Comparison of ENCODE assay signal across 1 cellular context in the genomic region with DNA sequence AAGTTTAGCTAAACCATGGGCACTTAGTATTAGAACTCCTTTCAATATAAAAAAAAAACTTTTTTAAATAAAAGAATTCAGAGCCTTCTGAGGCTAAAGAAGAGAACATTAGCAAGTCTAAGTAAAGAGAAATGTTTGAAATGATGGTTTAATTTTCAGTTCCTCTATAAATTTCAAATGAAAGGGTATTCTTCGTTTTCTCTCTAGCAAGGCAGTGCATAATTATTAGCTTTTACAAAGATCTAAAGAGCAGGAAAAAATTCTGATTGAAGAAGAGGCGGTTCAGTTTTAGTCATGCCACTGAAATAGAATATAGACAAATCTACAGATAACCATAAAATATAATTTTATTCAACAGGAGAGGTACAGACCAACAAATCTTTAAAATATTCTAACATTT.
TF ChIP-seq lines count a peak whose summit lies in the region.

No MANE protein-coding gene starts in this region.

TF ChIP-seq in GM12878, 131 proteins besides CTCF, POLR2A, EP300 and RAD21:
- no peak for TF ChIP-seq ZNF207 (IDR thresholded peaks at IDR 0.05; ENCODE audit: borderline replicate concordance)
- no peak for TF ChIP-seq KLF5 (IDR thresholded peaks at IDR 0.05; ENCODE audit: partially characterized antibody)
- TF ChIP-seq SIX5 (IDR thresholded peaks at IDR 0.05; ENCODE audit: low read depth, low read length, severe bottlenecking), result no peak
- TF ChIP-seq POLR2AphosphoS2 (IDR thresholded peaks at IDR 0.05; ENCODE audit: low read depth, low read length), result no peak
- no peak for TF ChIP-seq BMI1 (IDR thresholded peaks at IDR 0.05; ENCODE audit: borderline replicate concordance)
- TF ChIP-seq, protein P1, sequence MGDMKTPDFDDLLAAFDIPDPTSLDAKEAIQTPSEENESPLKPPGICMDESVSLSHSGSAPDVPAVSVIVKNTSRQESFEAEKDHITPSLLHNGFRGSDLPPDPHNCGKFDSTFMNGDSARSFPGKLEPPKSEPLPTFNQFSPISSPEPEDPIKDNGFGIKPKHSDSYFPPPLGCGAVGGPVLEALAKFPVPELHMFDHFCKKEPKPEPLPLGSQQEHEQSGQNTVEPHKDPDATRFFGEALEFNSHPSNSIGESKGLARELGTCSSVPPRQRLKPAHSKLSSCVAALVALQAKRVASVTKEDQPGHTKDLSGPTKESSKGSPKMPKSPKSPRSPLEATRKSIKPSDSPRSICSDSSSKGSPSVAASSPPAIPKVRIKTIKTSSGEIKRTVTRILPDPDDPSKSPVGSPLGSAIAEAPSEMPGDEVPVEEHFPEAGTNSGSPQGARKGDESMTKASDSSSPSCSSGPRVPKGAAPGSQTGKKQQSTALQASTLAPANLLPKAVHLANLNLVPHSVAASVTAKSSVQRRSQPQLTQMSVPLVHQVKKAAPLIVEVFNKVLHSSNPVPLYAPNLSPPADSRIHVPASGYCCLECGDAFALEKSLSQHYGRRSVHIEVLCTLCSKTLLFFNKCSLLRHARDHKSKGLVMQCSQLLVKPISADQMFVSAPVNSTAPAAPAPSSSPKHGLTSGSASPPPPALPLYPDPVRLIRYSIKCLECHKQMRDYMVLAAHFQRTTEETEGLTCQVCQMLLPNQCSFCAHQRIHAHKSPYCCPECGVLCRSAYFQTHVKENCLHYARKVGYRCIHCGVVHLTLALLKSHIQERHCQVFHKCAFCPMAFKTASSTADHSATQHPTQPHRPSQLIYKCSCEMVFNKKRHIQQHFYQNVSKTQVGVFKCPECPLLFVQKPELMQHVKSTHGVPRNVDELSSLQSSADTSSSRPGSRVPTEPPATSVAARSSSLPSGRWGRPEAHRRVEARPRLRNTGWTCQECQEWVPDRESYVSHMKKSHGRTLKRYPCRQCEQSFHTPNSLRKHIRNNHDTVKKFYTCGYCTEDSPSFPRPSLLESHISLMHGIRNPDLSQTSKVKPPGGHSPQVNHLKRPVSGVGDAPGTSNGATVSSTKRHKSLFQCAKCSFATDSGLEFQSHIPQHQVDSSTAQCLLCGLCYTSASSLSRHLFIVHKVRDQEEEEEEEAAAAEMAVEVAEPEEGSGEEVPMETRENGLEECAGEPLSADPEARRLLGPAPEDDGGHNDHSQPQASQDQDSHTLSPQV (IDR thresholded peaks at IDR 0.05), result no peak
- no peak for TF ChIP-seq NR2C1 (IDR thresholded peaks at IDR 0.05)
- TF ChIP-seq, protein P2, sequence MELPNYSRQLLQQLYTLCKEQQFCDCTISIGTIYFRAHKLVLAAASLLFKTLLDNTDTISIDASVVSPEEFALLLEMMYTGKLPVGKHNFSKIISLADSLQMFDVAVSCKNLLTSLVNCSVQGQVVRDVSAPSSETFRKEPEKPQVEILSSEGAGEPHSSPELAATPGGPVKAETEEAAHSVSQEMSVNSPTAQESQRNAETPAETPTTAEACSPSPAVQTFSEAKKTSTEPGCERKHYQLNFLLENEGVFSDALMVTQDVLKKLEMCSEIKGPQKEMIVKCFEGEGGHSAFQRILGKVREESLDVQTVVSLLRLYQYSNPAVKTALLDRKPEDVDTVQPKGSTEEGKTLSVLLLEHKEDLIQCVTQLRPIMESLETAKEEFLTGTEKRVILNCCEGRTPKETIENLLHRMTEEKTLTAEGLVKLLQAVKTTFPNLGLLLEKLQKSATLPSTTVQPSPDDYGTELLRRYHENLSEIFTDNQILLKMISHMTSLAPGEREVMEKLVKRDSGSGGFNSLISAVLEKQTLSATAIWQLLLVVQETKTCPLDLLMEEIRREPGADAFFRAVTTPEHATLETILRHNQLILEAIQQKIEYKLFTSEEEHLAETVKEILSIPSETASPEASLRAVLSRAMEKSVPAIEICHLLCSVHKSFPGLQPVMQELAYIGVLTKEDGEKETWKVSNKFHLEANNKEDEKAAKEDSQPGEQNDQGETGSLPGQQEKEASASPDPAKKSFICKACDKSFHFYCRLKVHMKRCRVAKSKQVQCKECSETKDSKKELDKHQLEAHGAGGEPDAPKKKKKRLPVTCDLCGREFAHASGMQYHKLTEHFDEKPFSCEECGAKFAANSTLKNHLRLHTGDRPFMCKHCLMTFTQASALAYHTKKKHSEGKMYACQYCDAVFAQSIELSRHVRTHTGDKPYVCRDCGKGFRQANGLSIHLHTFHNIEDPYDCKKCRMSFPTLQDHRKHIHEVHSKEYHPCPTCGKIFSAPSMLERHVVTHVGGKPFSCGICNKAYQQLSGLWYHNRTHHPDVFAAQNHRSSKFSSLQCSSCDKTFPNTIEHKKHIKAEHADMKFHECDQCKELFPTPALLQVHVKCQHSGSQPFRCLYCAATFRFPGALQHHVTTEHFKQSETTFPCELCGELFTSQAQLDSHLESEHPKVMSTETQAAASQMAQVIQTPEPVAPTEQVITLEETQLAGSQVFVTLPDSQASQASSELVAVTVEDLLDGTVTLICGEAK (IDR thresholded peaks at IDR 0.05; ENCODE audit: borderline replicate concordance), result no peak
- TF ChIP-seq, protein P3, sequence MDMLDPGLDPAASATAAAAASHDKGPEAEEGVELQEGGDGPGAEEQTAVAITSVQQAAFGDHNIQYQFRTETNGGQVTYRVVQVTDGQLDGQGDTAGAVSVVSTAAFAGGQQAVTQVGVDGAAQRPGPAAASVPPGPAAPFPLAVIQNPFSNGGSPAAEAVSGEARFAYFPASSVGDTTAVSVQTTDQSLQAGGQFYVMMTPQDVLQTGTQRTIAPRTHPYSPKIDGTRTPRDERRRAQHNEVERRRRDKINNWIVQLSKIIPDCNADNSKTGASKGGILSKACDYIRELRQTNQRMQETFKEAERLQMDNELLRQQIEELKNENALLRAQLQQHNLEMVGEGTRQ (IDR thresholded peaks at IDR 0.05; ENCODE audit: borderline replicate concordance, low read depth, low read length), result no peak
- no peak for TF ChIP-seq SMC3 (IDR thresholded peaks at IDR 0.05; ENCODE audit: borderline replicate concordance, low read length)
- TF ChIP-seq ZSCAN29 (IDR thresholded peaks at IDR 0.05), result no peak
- TF ChIP-seq SP1 (IDR thresholded peaks at IDR 0.05; ENCODE audit: low read depth, low read length), result no peak
- TF ChIP-seq STAT3 (IDR thresholded peaks at IDR 0.05; ENCODE audit: low read depth, low read length), result no peak
- TF ChIP-seq IKZF2 (IDR thresholded peaks at IDR 0.05), result no peak
